9 cellular contexts compared by ENCODE assay signal in genomic region chr4:143531368-143531767, GRCh38. TPM values are rescaled to one million over a fixed set of nuclear protein-coding genes. Genes with fewer than 3 reads are reported as not detected.
DNase-seq lines count a peak whose midpoint lies in the region; ATAC-seq and TF ChIP-seq lines count a peak whose summit lies in the region.
"Had no signal": no experiment of that assay in that cellular context is flagged by ENCODE, and none has a peak within 500 bp of the region (broad histone marks: within the 10 kb centered on the region; RNA-seq: fewer than 3 reads in every experiment).

No MANE protein-coding gene starts in this region.

- no peaks in the 10 kb centered on the region for H3K4me1 ChIP-seq in ascending aorta

- POLR2A ChIA-PET in AG04449 (lab: Yijun Ruan, JAX): no interaction called here

- H3K9me3 ChIP-seq in ascending aorta: no peaks in the 10 kb centered on the region

- CTCF ChIA-PET in AG04449 (lab: Yijun Ruan, JAX): interaction anchor here (0.7 to 3.5 kb wide), 8 partner anchors 10 to 156 kb away, joined by 3 to 14 read pairs (median 5); partner anchors contain the start of gene SMARCA5

- peak; percentile 22 for TF ChIP-seq CTCF in AG04449 (IDR thresholded peaks at IDR 0.05; ENCODE audit: insufficient read depth, low read length, missing control alignments)
- peak; percentile 39 for TF ChIP-seq CTCF in foreskin fibroblast (IDR thresholded peaks at IDR 0.05; ENCODE audit: low read depth, low read length)
- peak in 1 of 3 experiments; percentile 31 for TF ChIP-seq CTCF in ascending aorta (IDR thresholded peaks at IDR 0.05)

- H3K27me3 ChIP-seq in ascending aorta: no peaks in the 10 kb centered on the region

- peaks cover 83 to 92% of the 10 kb centered on the region in 2 donors for H3K36me3 ChIP-seq in ascending aorta

- intact Hi-C loops in ascending aorta (cut with DNase I): no loop called here

- no peak overlapping the region for H3K27ac ChIP-seq in ascending aorta

- H3K4me3 ChIP-seq in AG04449 (ENCODE audit: low read depth, low read length) (no peak overlapping the region), foreskin fibroblast (ENCODE audit: low read depth in 1 of 2, low read length in 2 of 2) (no peak overlapping the region), ascending aorta (no peak overlapping the region)

- DNase-seq in AG04449 (ENCODE audit: low read depth, low spot score) (no peak), OCI-M1 (lab: John Stamatoyannopoulos, UW) (peak; percentile 17), foreskin fibroblast (peak in 1 of 2 donors; percentile 29), ascending aorta (ENCODE audit: low spot score in 2 of 2) (no peak), NK-92 (lab: John Stamatoyannopoulos, UW; ENCODE audit: unreplicated experiment) (no peak)
- DNase-seq in activated CD4-positive, alpha-beta T cell treated with anti-CD3 and anti-CD28 coated beads, Interleukin-2, amount 50 U/mL, for 1 hour: no peak
- DNase-seq: trophoblast cell had no signal

- peak; percentile 69 for ATAC-seq in GM18868 (IDR thresholded peaks at IDR 0.05; ENCODE audit: unreplicated experiment)
- no peak for ATAC-seq in GM19324 (IDR thresholded peaks at IDR 0.05; ENCODE audit: low FRiP score, unreplicated experiment)

RNA-seq across cellular contexts. Expression of gene SMARCA5, which starts 17.9 kb away (rescaled TPM):
- 15.5 TPM for total RNA-seq in ascending aorta
